ENCODE assay signal across 8 cellular contexts in the genomic region with DNA sequence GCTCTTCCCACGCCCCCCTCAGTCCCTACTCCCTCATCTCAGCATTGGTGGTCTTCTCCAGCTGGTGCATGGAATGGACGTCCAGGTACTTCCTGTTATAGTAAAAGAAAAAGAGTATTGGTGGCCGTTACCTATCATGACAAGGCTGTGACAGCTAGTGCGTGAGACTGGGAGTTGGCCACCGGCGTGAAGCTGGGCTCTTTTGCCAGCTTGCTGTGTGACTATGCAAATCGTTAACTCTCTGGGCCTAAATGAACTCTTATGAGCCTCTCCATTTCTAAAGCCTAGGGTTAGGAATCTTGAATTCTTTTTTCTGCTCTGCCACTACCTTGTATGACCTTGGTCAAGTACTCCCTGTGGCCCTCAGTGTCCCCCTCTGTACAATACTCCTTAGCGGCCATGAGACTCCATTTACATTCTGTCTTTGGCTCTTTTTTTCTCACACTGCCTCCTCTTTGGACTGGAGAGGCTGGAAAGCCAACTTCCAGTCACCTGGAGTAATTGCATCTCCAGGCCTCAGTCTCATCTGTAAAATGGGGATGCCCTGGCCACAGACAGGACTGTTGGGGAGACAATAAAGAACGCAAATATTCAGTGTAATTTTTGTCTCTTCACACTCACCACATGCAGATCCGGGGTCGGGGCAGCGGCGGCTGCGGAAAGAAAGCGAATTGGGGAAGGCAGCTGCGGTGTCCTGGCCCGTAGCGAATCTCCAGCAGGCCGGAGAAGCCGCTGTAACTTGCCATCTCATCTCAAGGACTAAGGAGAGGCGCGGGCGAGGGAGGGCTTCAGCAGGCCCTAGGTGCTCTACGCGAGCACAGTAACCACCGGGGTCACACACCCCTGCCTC. TPM values are rescaled to one million over a fixed set of nuclear protein-coding genes. Genes with fewer than 3 reads are reported as not detected.
DNase-seq lines count a peak whose midpoint lies in the region; ATAC-seq and TF ChIP-seq lines count a peak whose summit lies in the region.

No MANE protein-coding gene starts in this region.

- intact Hi-C loops in Right ventricle myocardium inferior (cut with DNase I) (no loop called here), lower lobe of right lung (cut with DNase I) (no loop called here), upper lobe of right lung (cut with DNase I) (loop anchor here (10.0 kb wide), 1 partner anchor 46 kb away; no protein-coding TSS in a partner anchor)

- H3K4me3 ChIP-seq in cardiac muscle cell: peak overlapping the region; percentile 92
- peak overlapping the region; percentile 95 for H3K4me3 ChIP-seq in astrocyte of the spinal cord (ENCODE audit: low read depth, low read length)
- H3K4me3 ChIP-seq in lower lobe of right lung: peak overlapping the region; percentile 79
- H3K4me3 ChIP-seq in upper lobe of right lung: peak overlapping the region; percentile 89

- ATAC-seq in Right ventricle myocardium inferior (no peak), lower lobe of right lung (no peak), upper lobe of right lung (no peak)

- DNase-seq in cardiac muscle cell (ENCODE audit: low read depth in 1 of 2, low spot score in 1 of 2) (no peak), Right ventricle myocardium inferior (ENCODE audit: missing footprints) (no peak), astrocyte of the spinal cord (ENCODE audit: low read depth, low spot score) (no peak), lower lobe of right lung (no peak), upper lobe of right lung (no peak), EL (no peak), HPDE6-E6E7 (ENCODE audit: extremely low spot score) (no peak), NCI-H2171 (lab: John Stamatoyannopoulos, UW) (no peak)

- H3K27me3 ChIP-seq in cardiac muscle cell: no peaks in the 10 kb centered on the region
- H3K27me3 ChIP-seq in lower lobe of right lung (ENCODE audit: low read depth): no peaks in the 10 kb centered on the region
- no peaks in the 10 kb centered on the region for H3K27me3 ChIP-seq in upper lobe of right lung

- no peak for TF ChIP-seq CTCF in cardiac muscle cell (IDR thresholded peaks at IDR 0.05; ENCODE audit: low read depth, low read length)
- TF ChIP-seq CTCF in astrocyte of the spinal cord (IDR thresholded peaks at IDR 0.05; ENCODE audit: low read depth, low read length): no peak
- TF ChIP-seq CTCF in lower lobe of right lung (IDR thresholded peaks at IDR 0.05): no peak
- no peak for TF ChIP-seq CTCF in upper lobe of right lung (IDR thresholded peaks at IDR 0.05)

- H3K4me1 ChIP-seq in cardiac muscle cell (ENCODE audit: low read depth) (peaks cover 5% of the 10 kb centered on the region), lower lobe of right lung (peaks cover 27% of the 10 kb centered on the region), upper lobe of right lung (peaks cover 25% of the 10 kb centered on the region)

- peaks cover 28% of the 10 kb centered on the region for H3K36me3 ChIP-seq in cardiac muscle cell
- H3K36me3 ChIP-seq in lower lobe of right lung: peaks cover 52% of the 10 kb centered on the region
- H3K36me3 ChIP-seq in upper lobe of right lung: peaks cover 43% of the 10 kb centered on the region

- H3K9me3 ChIP-seq in cardiac muscle cell (ENCODE audit: low read depth) (no peaks in the 10 kb centered on the region), lower lobe of right lung (no peaks in the 10 kb centered on the region), upper lobe of right lung (no peaks in the 10 kb centered on the region)

- H3K27ac ChIP-seq in cardiac muscle cell (no peak overlapping the region), lower lobe of right lung (peak overlapping the region; percentile 88), upper lobe of right lung (no peak overlapping the region)

- in situ Hi-C loops in astrocyte of the spinal cord (cut with HindIII; ENCODE audit: low sequenced_read_pairs): no loop called here

RNA-seq across cellular contexts. Expression of gene CFAP119, which starts 1.1 kb away (rescaled TPM):
- total RNA-seq in cardiac muscle cell (7.1 and 9.1 TPM in 2 replicates), Right ventricle myocardium inferior (0.89 TPM), lower lobe of right lung (11.1 TPM), upper lobe of right lung (5.5 TPM)
- 7.4 and 16.4 TPM in 2 replicates for polyA plus RNA-seq in cardiac muscle cell

RNA-seq across cellular contexts. Expression of gene RNF40, which starts 1.3 kb away (rescaled TPM):
- total RNA-seq in cardiac muscle cell (91.8 and 104 TPM in 2 replicates), Right ventricle myocardium inferior (42.6 TPM), lower lobe of right lung (95.9 TPM), upper lobe of right lung (93.6 TPM)
- 64.5 and 76.3 TPM in 2 replicates for polyA plus RNA-seq in cardiac muscle cell

RNA-seq across cellular contexts. Expression of gene PHKG2, which starts 12.6 kb away (rescaled TPM):
- total RNA-seq in cardiac muscle cell (29.7 and 35.1 TPM in 2 replicates), Right ventricle myocardium inferior (12.6 TPM), lower lobe of right lung (25.5 TPM), upper lobe of right lung (26.0 TPM)
- polyA plus RNA-seq in cardiac muscle cell: 52.1 and 57.0 TPM in 2 replicates

RNA-seq across cellular contexts. Expression of gene ZNF629, which starts 26.2 kb away (rescaled TPM):
- total RNA-seq in cardiac muscle cell (41.7 and 50.9 TPM in 2 replicates), Right ventricle myocardium inferior (17.4 TPM), lower lobe of right lung (11.9 TPM), upper lobe of right lung (13.3 TPM)
- polyA plus RNA-seq in cardiac muscle cell: 20.1 and 22.2 TPM in 2 replicates
